Comparison of ENCODE assay signal across 10 cellular contexts in the genomic region with DNA sequence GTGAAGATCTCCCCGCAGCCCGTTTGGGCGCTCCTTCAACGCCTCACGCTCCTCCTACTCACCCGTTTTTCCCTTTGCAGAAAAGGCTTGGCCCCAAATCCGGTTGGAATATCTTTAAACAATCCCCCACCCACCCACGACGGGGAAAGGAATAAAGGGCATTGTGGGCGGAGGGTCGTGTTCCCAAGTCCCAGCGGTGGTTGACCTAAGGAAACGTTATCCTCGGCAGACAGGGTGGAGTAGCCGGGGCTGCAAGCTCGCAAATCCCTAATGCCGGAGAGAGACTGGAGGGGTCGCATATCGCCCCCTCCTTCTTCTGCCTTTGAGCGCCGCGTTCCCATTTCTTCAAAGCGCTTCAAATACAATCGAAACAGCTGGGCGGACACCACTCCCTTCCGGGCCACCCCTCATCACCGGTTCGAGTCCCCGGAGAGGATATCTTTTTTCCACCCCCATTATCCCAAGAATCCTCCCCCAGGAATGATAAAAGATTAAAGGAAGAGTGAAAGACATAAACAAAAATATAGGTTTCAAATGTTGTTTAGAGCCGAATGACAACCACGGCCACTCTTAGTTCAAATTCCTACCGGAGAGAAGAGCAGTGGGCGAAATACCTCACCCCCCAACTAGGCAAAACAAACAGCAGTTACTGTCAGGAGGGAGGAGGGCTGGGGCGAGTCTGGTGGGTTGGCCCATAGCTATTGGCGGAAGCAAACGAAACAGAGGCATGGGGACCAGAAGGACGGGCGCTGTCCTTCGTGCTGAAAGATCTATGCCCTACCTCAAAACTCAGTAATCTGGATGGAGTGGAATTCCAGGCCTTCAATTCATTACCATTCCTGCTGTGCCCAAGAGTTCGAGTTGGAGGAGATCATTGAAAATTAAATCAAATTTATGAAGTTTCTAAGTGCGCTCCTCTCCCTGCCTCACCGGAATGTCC. TPM values are rescaled to one million over a fixed set of nuclear protein-coding genes. Genes with fewer than 3 reads are reported as not detected.
DNase-seq lines count a peak whose midpoint lies in the region; ATAC-seq and TF ChIP-seq lines count a peak whose summit lies in the region.
"Had no signal": no experiment of that assay in that cellular context is flagged by ENCODE, and none has a peak within 500 bp of the region (broad histone marks: within the 10 kb centered on the region; RNA-seq: fewer than 3 reads in every experiment).

No MANE protein-coding gene starts in this region.

- H3K9me3 ChIP-seq in right cardiac atrium (ENCODE audit: control insufficient read depth, low read length), result no peaks in the 10 kb centered on the region
- H3K9me3 ChIP-seq in thyroid gland, result no peaks in the 10 kb centered on the region

- peaks cover 30% of the 10 kb centered on the region for H3K27me3 Mint-ChIP-seq in glutamatergic neuron (ENCODE audit: unreplicated experiment)

- H3K4me1 ChIP-seq in right cardiac atrium (ENCODE audit: control insufficient read depth, insufficient read depth, low read length) (peaks cover 2% of the 10 kb centered on the region), thyroid gland (peaks cover 34 to 47% of the 10 kb centered on the region in 2 donors)

- no peak overlapping the region for H3K27ac Mint-ChIP-seq in glutamatergic neuron (ENCODE audit: unreplicated experiment)

- peak overlapping the region; percentile 72 for H3K4me3 Mint-ChIP-seq in glutamatergic neuron (ENCODE audit: unreplicated experiment)

- TF ChIP-seq POLR2A in thyroid gland (IDR thresholded peaks at IDR 0.05), result no peak

- TF ChIP-seq CTCF in glutamatergic neuron (IDR thresholded peaks at IDR 0.05; ENCODE audit: partially characterized antibody, unreplicated experiment) (no peak), thyroid gland (IDR thresholded peaks at IDR 0.05) (no peak)

- WGBS in right cardiac atrium, result 4% methylated on average over 42 of the region's 42 CpGs
- WGBS in thyroid gland, 2 donors, result 6% methylated on average over 42 of the region's 42 CpGs

- intact Hi-C loops in right cardiac atrium (cut with DNase I) (loop anchor here (5.0 to 10.0 kb wide), 7 partner anchors 319 to 579 kb away; no protein-coding TSS in a partner anchor), left ventricle myocardium superior (cut with micrococcal nuclease) (loop anchor here (10.0 kb wide), 3 partner anchors 329 to 449 kb away; no protein-coding TSS in a partner anchor), thyroid gland (cut with DNase I) (loop anchor here (5.0 kb wide), 2 partner anchors 97 to 452 kb away; partner anchors contain the start of gene SP5)

- no peaks in the 10 kb centered on the region for H3K36me3 ChIP-seq in thyroid gland

- DNase-seq in right cardiac atrium (peak in 2 of 3 donors; percentile 44 to 79), left ventricle myocardium superior (no peak), RPMI8226 (peak; percentile 41), glutamatergic neuron (peak; percentile 28), thyroid gland (peak; percentile 40 to 58), GDM1 (lab: John Stamatoyannopoulos, UW) (no peak)

- no peaks in the 10 kb centered on the region for H3K27me3 ChIP-seq in right cardiac atrium (ENCODE audit: control insufficient read depth, insufficient read depth)
- peaks cover 26% of the 10 kb centered on the region for H3K27me3 ChIP-seq in thyroid gland

- H3K36me3 Mint-ChIP-seq in glutamatergic neuron (ENCODE audit: unreplicated experiment), result no peaks in the 10 kb centered on the region

- peaks cover 6% of the 10 kb centered on the region for H3K9me3 Mint-ChIP-seq in glutamatergic neuron (ENCODE audit: unreplicated experiment)

- H3K4me3 ChIP-seq in right cardiac atrium (ENCODE audit: low read length) (no peak overlapping the region), thyroid gland (replicated peaks in 1 of 3) (no peak overlapping the region)

- ATAC-seq in right cardiac atrium (peak in 1 of 2 donors; percentile 35), left ventricle myocardium superior (no peak), GM18861 (IDR thresholded peaks at IDR 0.05; ENCODE audit: unreplicated experiment) (no peak), GM18858 (IDR thresholded peaks at IDR 0.05; ENCODE audit: unreplicated experiment) (no peak)

- H3K27ac ChIP-seq in right cardiac atrium (ENCODE audit: low read length) (no peak overlapping the region), thyroid gland (no peak overlapping the region)

- H3K4me1 Mint-ChIP-seq in glutamatergic neuron (ENCODE audit: low read depth, unreplicated experiment), result peaks cover 26% of the 10 kb centered on the region

RNA-seq across cellular contexts. Expression of gene GAD1, which starts 2.8 kb away (rescaled TPM):
- total RNA-seq in right cardiac atrium (not detected), left ventricle myocardium superior (not detected), glutamatergic neuron (ENCODE audit: unreplicated experiment) (0.44 TPM), thyroid gland (under 1 TPM; 0.11 to 0.94 (median 0.46) TPM)
- polyA plus RNA-seq in right cardiac atrium, result 0.02 TPM

RNA-seq across cellular contexts. Expression of gene ERICH2, which starts 43.7 kb away (rescaled TPM):
- total RNA-seq in right cardiac atrium (1 to 10 TPM in 3 of 4 donors, not detected in 1; 1.7 to 5.2 (median 2.9) TPM), left ventricle myocardium superior (1.2 TPM), glutamatergic neuron (ENCODE audit: unreplicated experiment) (2.1 TPM), thyroid gland (not detected)
- polyA plus RNA-seq in right cardiac atrium, result 4.1 TPM
- total RNA-seq: T-helper 1 cell treated with Interleukin-12 subunit alpha and Interleukin-12 subunit beta and Interleukin-4 antibody, amounts not matched to agents 30 ng/mL and 1 ng/mL, for 36 hours; urinary bladder had no signal

Comparison
In these comparisons a context has a peak if more than half of its experiments do, and no peak if none do; other contexts are left out.
1. DNase-seq: peak in right cardiac atrium (2 of 3), RPMI8226 (single experiment), glutamatergic neuron (single experiment) and thyroid gland (2 of 2); none in left ventricle myocardium superior (single experiment) and GDM1 (single experiment).